In the genomic region with DNA sequence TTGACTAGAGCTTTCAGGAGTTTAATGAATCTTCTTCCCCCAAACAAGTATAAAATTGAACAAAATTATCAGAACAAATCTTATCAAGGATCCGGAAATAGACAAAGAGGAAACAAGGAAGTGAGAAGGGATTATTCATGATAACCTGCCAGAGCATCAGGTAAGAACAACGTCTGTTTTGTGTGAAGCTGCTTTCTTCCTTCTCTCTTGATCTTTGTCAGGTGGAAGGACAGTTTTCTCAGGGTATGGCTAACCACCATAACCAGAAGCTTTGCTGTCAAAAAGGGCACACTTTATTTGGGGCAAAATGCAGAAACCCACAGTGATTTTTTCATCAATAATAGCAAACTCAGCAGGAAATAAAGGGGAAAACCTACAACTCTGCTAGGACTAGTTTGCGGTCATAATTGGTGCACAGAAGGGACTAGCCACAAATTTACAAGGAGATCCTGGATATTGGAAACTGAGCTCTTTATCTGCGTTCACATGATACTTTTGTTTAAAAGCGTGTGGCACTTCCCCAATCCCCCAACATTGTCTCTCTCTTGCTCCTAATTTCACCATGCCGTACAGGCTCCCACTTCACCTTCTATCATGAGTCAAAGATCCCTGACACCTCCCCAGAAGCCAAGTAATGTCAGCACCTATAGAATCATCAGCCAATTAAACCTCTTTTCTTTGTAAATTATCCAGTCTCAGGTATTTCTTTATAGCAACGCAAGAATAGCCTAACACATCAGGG, we compare ENCODE assay signal across 21 cellular contexts.
A peak's percentile ranks its signal among the peaks of the same experiment; 100 is the strongest.
DNase-seq lines count a peak whose midpoint lies in the region; ATAC-seq and TF ChIP-seq lines count a peak whose summit lies in the region.
"Had no signal": no experiment of that assay in that cellular context is flagged by ENCODE, and none has a peak within 500 bp of the region (broad histone marks: within the 10 kb centered on the region; RNA-seq: fewer than 3 reads in every experiment).

No MANE protein-coding gene starts in this region.

- H3K56ac ChIP-seq in H9 (ENCODE audit: insufficient read length, low read depth, low read length): no peak overlapping the region

- H3K9me3 Mint-ChIP-seq in Caco-2 (ENCODE audit: unreplicated experiment) (no peaks in the 10 kb centered on the region), osteocyte (ENCODE audit: unreplicated experiment) (no peaks in the 10 kb centered on the region), H9 (peaks cover 2 to 3% of the 10 kb centered on the region in 2 experiments; a peak in 2 of 5 replicates)
- H3K9me3 Mint-ChIP-seq in activated CD4-positive, alpha-beta T cell treated with anti-CD3 and anti-CD28 coated beads for 36 hours (ENCODE audit: low read depth): peaks cover 9% of the 10 kb centered on the region

- peak overlapping the region; percentile 91 for H3K4me3 Mint-ChIP-seq in Caco-2 (ENCODE audit: unreplicated experiment)
- peak overlapping the region; percentile 91 for H3K4me3 Mint-ChIP-seq in osteocyte (ENCODE audit: unreplicated experiment)
- no peak overlapping the region; a peak in 1 of 5 replicates for H3K4me3 Mint-ChIP-seq in H9
- H3K4me3 Mint-ChIP-seq in activated CD4-positive, alpha-beta T cell treated with anti-CD3 and anti-CD28 coated beads for 36 hours: no peak overlapping the region
- H3K4me3 Mint-ChIP-seq: CD4-positive, alpha-beta T cell; T-cell had no signal

- no peak overlapping the region for H2BK120ac ChIP-seq in H9 (ENCODE audit: low read depth, low read length, poor library complexity, severe bottlenecking)

- H3K9ac ChIP-seq in ES-I3 (ENCODE audit: low read depth, low read length) (peak overlapping the region; percentile 26), H9 (ENCODE audit: extremely low read depth, insufficient read length, low read length) (no peak overlapping the region)
- H3K9ac ChIP-seq: BLaER1 had no signal

- H4K91ac ChIP-seq in H9 (ENCODE audit: insufficient read length, low read depth, low read length): no peak overlapping the region

- intact Hi-C loops in Caco-2 (cut with micrococcal nuclease; ENCODE audit: unreplicated experiment): loop anchor here (5.0 kb wide), 1 partner anchor 51 kb away; no protein-coding TSS in a partner anchor
- intact Hi-C loops in PC-9 (cut with micrococcal nuclease; ENCODE audit: unreplicated experiment): no loop called here
- intact Hi-C loops in activated CD4-positive, alpha-beta T cell treated with anti-CD3 and anti-CD28 coated beads for 36 hours (cut with DNase I, micrococcal nuclease): no loop called here

- no TSS peak for BruUV-seq in Caco-2 (replicated peaks; lab: Mats Ljungman, UMichigan)
- BruUV-seq in PC-9 (replicated peaks; lab: Mats Ljungman, UMichigan): no TSS peak

- H3K4me2 ChIP-seq in PC-9 (peak overlapping the region; percentile 72), H9 (ENCODE audit: insufficient read depth, insufficient read length, low read length) (no peak overlapping the region)
- H3K4me2 ChIP-seq: BLaER1 had no signal

- no peak overlapping the region for H3K4ac ChIP-seq in H9 (ENCODE audit: low read depth, low read length)

- CTCF ChIA-PET in Caco-2 (lab: Charles Lee) (no interaction called here), PC-9 (lab: Charles Lee) (no interaction called here)
- CTCF ChIA-PET in activated CD4-positive, alpha-beta T cell treated with anti-CD3 and anti-CD28 coated beads for 36 hours (lab: Charles Lee): no interaction called here

- no peak overlapping the region for H2BK20ac ChIP-seq in H9 (ENCODE audit: low read depth, low read length, poor library complexity, severe bottlenecking)

- no peak for ATAC-seq in activated CD4-positive, alpha-beta T cell treated with anti-CD3 and anti-CD28 coated beads for 36 hours
- ATAC-seq: T-cell had no signal

- no peaks in the 10 kb centered on the region for H3K79me1 ChIP-seq in H9 (ENCODE audit: insufficient read depth, low read depth, low read length, poor library complexity, severe bottlenecking)

- no peak overlapping the region for H4K5ac ChIP-seq in H9 (ENCODE audit: insufficient read length, low read depth, low read length)

- WGBS in H9 (ENCODE audit: extremely low coverage, insufficient read length, low lambda C conversion rate): no CpG with 5 or more reads among the region's 7 CpGs

- H3K27me3 Mint-ChIP-seq in Caco-2 (ENCODE audit: insufficient read depth, unreplicated experiment) (no peaks in the 10 kb centered on the region), osteocyte (ENCODE audit: unreplicated experiment) (no peaks in the 10 kb centered on the region), H9 (ENCODE audit: low read depth) (no peaks in the 10 kb centered on the region)
- no peaks in the 10 kb centered on the region for H3K27me3 Mint-ChIP-seq in activated CD4-positive, alpha-beta T cell treated with anti-CD3 and anti-CD28 coated beads for 36 hours
- H3K27me3 Mint-ChIP-seq: CD4-positive, alpha-beta T cell; T-cell had no signal

- H3K4me3 ChIP-seq in Caco-2 (ENCODE audit: low read depth, low read length) (no peak overlapping the region), PC-9 (peak overlapping the region; percentile 51; the same call in 1 of the 2 replicates)
- H3K4me3 ChIP-seq: BLaER1, Peyer's patch had no signal

- H3K27me3 ChIP-seq in Caco-2 (replicated peaks; ENCODE audit: control insufficient read depth, insufficient read depth, low read length) (no peaks in the 10 kb centered on the region), PC-9 (ENCODE audit: insufficient read depth, low read depth) (no peaks in the 10 kb centered on the region), H9 (ENCODE audit: insufficient read depth, low read length) (no peaks in the 10 kb centered on the region)
- H3K27me3 ChIP-seq: BLaER1, Peyer's patch had no signal

- no peaks in the 10 kb centered on the region for H3K9me2 ChIP-seq in PC-9 (ENCODE audit: insufficient read depth)

- peaks cover 7% of the 10 kb centered on the region; the same call in 1 of the 2 replicates for H3K4me1 ChIP-seq in Caco-2
- H3K4me1 ChIP-seq in ES-I3 (ENCODE audit: insufficient read depth, low read length): peaks cover 4% of the 10 kb centered on the region; the same call in 1 of the 2 replicates
- no peaks in the 10 kb centered on the region for H3K4me1 ChIP-seq in PC-9 (replicated peaks; ENCODE audit: insufficient read depth)
- no peaks in the 10 kb centered on the region for H3K4me1 ChIP-seq in H9 (ENCODE audit: insufficient read depth, low read length)
- H3K4me1 ChIP-seq: BLaER1, Peyer's patch had no signal

- no peak overlapping the region for H3T11ph ChIP-seq in H9 (ENCODE audit: low read length)

- H3K36me3 Mint-ChIP-seq in Caco-2 (ENCODE audit: insufficient read depth, unreplicated experiment) (no peaks in the 10 kb centered on the region), osteocyte (ENCODE audit: unreplicated experiment) (peaks cover 3% of the 10 kb centered on the region), H9 (ENCODE audit: insufficient read depth in 1 of 3, low read depth in 3 of 3) (peaks cover 0 to 7% (median 4%) of the 10 kb centered on the region in 3 experiments; a peak in 3 of 7 replicates)
- H3K36me3 Mint-ChIP-seq in activated CD4-positive, alpha-beta T cell treated with anti-CD3 and anti-CD28 coated beads for 36 hours (ENCODE audit: low read depth): peaks cover 4% of the 10 kb centered on the region

- H2BK5ac ChIP-seq in H9 (ENCODE audit: insufficient read length, low read length): no peak overlapping the region

- H3F3A ChIP-seq in PC-9 (ENCODE audit: insufficient read depth, low read depth): no peaks in the 10 kb centered on the region

- POLR2A ChIA-PET in Caco-2 (lab: Charles Lee): no interaction called here
- POLR2A ChIA-PET in PC-9 (lab: Charles Lee; ENCODE audit: unreplicated experiment): no interaction called here
- POLR2A ChIA-PET in activated CD4-positive, alpha-beta T cell treated with anti-CD3 and anti-CD28 coated beads for 36 hours (lab: Charles Lee): no interaction called here

- no peaks in the 10 kb centered on the region for H3K79me2 ChIP-seq in PC-9 (ENCODE audit: low read depth)
- H3K79me2 ChIP-seq in H9 (ENCODE audit: insufficient read depth, low read length): no peaks in the 10 kb centered on the region; the same call in 1 of the 2 replicates

- TF ChIP-seq CTCF in Caco-2 (IDR thresholded peaks at IDR 0.05; ENCODE audit: insufficient read depth in 1 of 2, low read depth in 1 of 2, low read length in 1 of 2, severe bottlenecking in 1 of 2, unreplicated experiment in 1 of 2): no peak
- TF ChIP-seq CTCF in PC-9 (conservative IDR thresholded peaks at IDR 0.05): no peak
- TF ChIP-seq CTCF in osteocyte (IDR thresholded peaks at IDR 0.05): no peak
- TF ChIP-seq CTCF in H9 (conservative IDR thresholded peaks at IDR 0.05): no peak

- no peaks in the 10 kb centered on the region for H3K23me2 ChIP-seq in H9 (ENCODE audit: insufficient read length, low read depth, low read length, poor library complexity, severe bottlenecking)

- H3K18ac ChIP-seq in H9 (ENCODE audit: insufficient read length, low read depth, low read length): no peak overlapping the region

- H4K8ac ChIP-seq in H9 (replicated peaks; ENCODE audit: insufficient read length, low read depth, low read length): no peak overlapping the region

- DNase-seq in Caco-2 (no peak), PC-9 (no peak), osteocyte (ENCODE audit: extremely low spot score, unreplicated experiment) (no peak), H9 (no peak), GOT3 (lab: John Stamatoyannopoulos, UW) (no peak)
- DNase-seq in activated CD4-positive, alpha-beta T cell treated with anti-CD3 and anti-CD28 coated beads for 36 hours: no peak
- DNase-seq: ACHN; CD4-positive, alpha-beta T cell; COR-L47; DMS79; HCEC 1CT; Kasumi-1; NCI-H1417; NCI-H1694 treated with DMSO at 0.1 percent for 48 hours; NCI-H2107; NCI-H748 treated with DMSO at 0.1 percent for 48 hours; NK-92 treated with Interleukin-12 subunit alpha and Interleukin-12 subunit beta, amount 100 ng/mL, for 24 hours; Peyer's patch; T-cell had no signal

- H3K23ac ChIP-seq in H9 (ENCODE audit: insufficient read length, low read depth, low read length): no peak overlapping the region

- H3K36me3 ChIP-seq in Caco-2 (ENCODE audit: control insufficient read depth, insufficient read depth, low read length) (no peaks in the 10 kb centered on the region), ES-I3 (ENCODE audit: insufficient read depth, low read length) (no peaks in the 10 kb centered on the region), PC-9 (ENCODE audit: low read depth) (no peaks in the 10 kb centered on the region)
- H3K36me3 ChIP-seq: BLaER1, Peyer's patch had no signal

- H2AFZ ChIP-seq in PC-9: no peak overlapping the region
- H2AFZ ChIP-seq in H9 (ENCODE audit: low read length): no peak overlapping the region

- H3K27ac Mint-ChIP-seq in Caco-2 (ENCODE audit: unreplicated experiment) (no peak overlapping the region), osteocyte (ENCODE audit: unreplicated experiment) (no peak overlapping the region), H9 (no peak overlapping the region; a peak in 1 of 7 replicates)
- H3K27ac Mint-ChIP-seq in activated CD4-positive, alpha-beta T cell treated with anti-CD3 and anti-CD28 coated beads for 36 hours: no peak overlapping the region
- H3K27ac Mint-ChIP-seq: CD4-positive, alpha-beta T cell; T-cell had no signal

- H3K27ac ChIP-seq in PC-9: no peak overlapping the region
- H3K27ac ChIP-seq in H9 (ENCODE audit: insufficient read length, low read depth, low read length): no peak overlapping the region
- H3K27ac ChIP-seq: BLaER1, Peyer's patch had no signal

- no peaks in the 10 kb centered on the region for H4K20me1 ChIP-seq in PC-9 (ENCODE audit: insufficient read depth)
- H4K20me1 ChIP-seq in H9 (ENCODE audit: control insufficient read depth, insufficient read depth, insufficient read length): no peaks in the 10 kb centered on the region
- H4K20me1 ChIP-seq: BLaER1 had no signal

- H3K9me3 ChIP-seq in Caco-2 (no peaks in the 10 kb centered on the region), ES-I3 (ENCODE audit: control insufficient read depth, insufficient read depth, low read length) (no peaks in the 10 kb centered on the region), PC-9 (ENCODE audit: insufficient read depth, low read depth) (no peaks in the 10 kb centered on the region), H9 (ENCODE audit: control insufficient read depth, low read depth, low read length) (no peaks in the 10 kb centered on the region)
- H3K9me3 ChIP-seq: BLaER1, Peyer's patch had no signal

- no peak overlapping the region for H2AK5ac ChIP-seq in H9 (ENCODE audit: insufficient read length, low read length)

- no peak overlapping the region for H2BK12ac ChIP-seq in H9 (ENCODE audit: insufficient read length, low read depth, low read length)

- no peak overlapping the region for H2BK15ac ChIP-seq in H9 (ENCODE audit: low read depth, low read length)

- no peak overlapping the region for H3K14ac ChIP-seq in H9 (ENCODE audit: insufficient read depth, low read length)

- H3K4me1 Mint-ChIP-seq in Caco-2 (ENCODE audit: low read depth, unreplicated experiment) (peaks cover 5% of the 10 kb centered on the region), osteocyte (ENCODE audit: unreplicated experiment) (peaks cover 6% of the 10 kb centered on the region), H9 (peaks cover 14 to 20% of the 10 kb centered on the region in 2 experiments; a peak in 3 of 4 replicates)
- no peaks in the 10 kb centered on the region for H3K4me1 Mint-ChIP-seq in activated CD4-positive, alpha-beta T cell treated with anti-CD3 and anti-CD28 coated beads for 36 hours
- H3K4me1 Mint-ChIP-seq: T-cell had no signal

Comparison
In these comparisons a context has a peak if more than half of its experiments do, and no peak if none do; other contexts are left out.
1. H3K4me3 Mint-ChIP-seq: peak in Caco-2 (single experiment) and osteocyte (single experiment); none in H9 (0 of 2) and activated CD4-positive, alpha-beta T cell treated with anti-CD3 and anti-CD28 coated beads for 36 hours (single experiment).